Comparison of ENCODE assay signal across 1 cellular context in the genomic region with DNA sequence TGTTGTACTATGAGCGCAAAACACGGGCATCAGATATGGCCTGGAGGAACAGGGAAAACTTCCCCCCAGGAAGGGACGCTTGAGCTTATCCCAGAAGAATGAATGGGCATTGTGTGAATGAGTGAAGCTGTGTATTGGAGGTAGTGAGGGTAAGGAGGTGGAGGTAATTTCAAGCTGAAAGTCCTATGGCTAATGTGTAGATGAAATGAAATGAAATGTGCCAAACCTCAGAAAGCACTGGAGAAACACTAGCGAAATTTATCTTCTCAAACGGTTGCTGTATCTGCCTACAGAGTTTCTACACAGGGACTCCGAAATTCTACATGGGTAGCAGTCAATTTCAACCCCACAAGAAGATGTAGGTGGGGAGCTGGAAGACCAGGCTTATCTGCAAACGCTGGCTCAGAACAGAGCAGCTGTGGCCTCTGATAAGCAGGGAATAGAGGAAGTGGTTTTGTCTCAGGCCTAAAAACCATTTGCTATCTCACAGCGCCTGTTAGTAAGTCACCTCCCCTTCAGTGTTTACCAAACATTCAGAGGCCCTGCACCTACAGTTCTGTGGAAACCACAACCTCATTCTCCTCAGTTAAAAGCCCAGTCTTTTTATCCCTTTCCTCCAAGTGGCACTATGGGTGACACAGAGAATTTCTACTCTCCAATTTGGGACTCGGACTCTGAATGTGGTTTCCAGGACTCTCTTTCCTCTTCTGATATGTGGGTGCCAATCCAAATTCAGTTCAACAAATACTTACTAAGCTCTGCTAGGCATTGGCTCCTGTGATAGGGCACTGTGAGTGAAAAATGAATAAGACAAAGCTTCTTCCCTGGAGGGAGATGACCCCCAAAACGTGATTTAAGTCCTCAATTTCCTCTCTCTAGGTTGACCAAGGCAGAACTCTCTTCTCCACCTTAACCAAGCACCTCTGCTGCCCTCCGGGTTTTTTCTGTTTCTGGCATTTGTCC.
TF ChIP-seq lines count a peak whose summit lies in the region.

No MANE protein-coding gene starts in this region.

TF ChIP-seq in K562, 482 proteins besides CTCF, POLR2A, EP300 and RAD21 (continued from another document and continues in another):
- TF ChIP-seq U2AF2 (optimal IDR thresholded peaks at IDR 0.05; ENCODE audit: low read depth, low read length) (no peak), SP1 (CRISPR knock-in tag; IDR thresholded peaks at IDR 0.05) (peak; percentile 87; the same call in 1 of the 2 replicates), NR2C1 (IDR thresholded peaks at IDR 0.05) (no peak; the same call in 1 of the 2 replicates), NR2C1 (tag; IDR thresholded peaks at IDR 0.05) (peak; percentile 73), ZNF740 (CRISPR knock-in tag; IDR thresholded peaks at IDR 0.05) (no peak), ZNF740 (tag; IDR thresholded peaks at IDR 0.05) (0 out of 4 replicates have a peak, but pooled peaks of 1 of the 2 experiments have one; percentile 14), TEAD4 (IDR thresholded peaks at IDR 0.05; ENCODE audit: low read length) (peak; percentile 100), TEAD4 (CRISPR knock-in tag; IDR thresholded peaks at IDR 0.05; ENCODE audit: borderline replicate concordance) (no peak), L3MBTL2 (IDR thresholded peaks at IDR 0.05) (peak; percentile 57), GATAD2B (IDR thresholded peaks at IDR 0.05; ENCODE audit: borderline replicate concordance) (peak; percentile 97), TAL1 (IDR thresholded peaks at IDR 0.05) (peak; percentile 100), FOSL1 (tag; conservative IDR thresholded peaks at IDR 0.05) (peak; percentile 94), DACH1 (IDR thresholded peaks at IDR 0.05; ENCODE audit: partially characterized antibody) (peak; percentile 65), HDAC6 (IDR thresholded peaks at IDR 0.05; ENCODE audit: low read depth, low read length) (no peak), SAFB2 (IDR thresholded peaks at IDR 0.05; ENCODE audit: borderline replicate concordance, low read depth, low read length, severe bottlenecking) (no peak), MYC (IDR thresholded peaks at IDR 0.05; ENCODE audit: low read depth, low read length) (peak; percentile 69), MYC (CRISPR knock-in tag; IDR thresholded peaks at IDR 0.05; ENCODE audit: borderline replicate concordance, low read depth) (no peak), ZNF274 (IDR thresholded peaks at IDR 0.05; ENCODE audit: borderline replicate concordance, low read depth, low read length) (peak; percentile 84), ZNF143 (CRISPR knock-in tag; IDR thresholded peaks at IDR 0.05) (no peak), U2AF1 (optimal IDR thresholded peaks at IDR 0.05; ENCODE audit: low read depth, low read length) (peak; percentile 43), NELFE (IDR thresholded peaks at IDR 0.05; ENCODE audit: insufficient read depth, insufficient read length) (no peak), PHB2 (IDR thresholded peaks at IDR 0.05; ENCODE audit: low read depth) (peak; percentile 100), DPF2 (IDR thresholded peaks at IDR 0.05) (peak; percentile 100), RHOXF2B (CRISPR knock-in tag; conservative IDR thresholded peaks at IDR 0.05) (no peak), ZFPM2 (CRISPR knock-in tag; IDR thresholded peaks at IDR 0.05) (no peak), MIER1 (IDR thresholded peaks at IDR 0.05; ENCODE audit: low read depth) (peak; percentile 44; the same call in 1 of the 2 replicates), NR4A1 (CRISPR knock-in tag; IDR thresholded peaks at IDR 0.05) (peak; percentile 59; the same call in 1 of the 2 replicates), NR4A1 (tag; IDR thresholded peaks at IDR 0.05) (peak; percentile 92), ASH1L (IDR thresholded peaks at IDR 0.05; ENCODE audit: borderline replicate concordance, low read depth, partially characterized antibody) (no peak), CXXC5 (CRISPR knock-in tag; IDR thresholded peaks at IDR 0.05) (peak; percentile 95), SAFB (IDR thresholded peaks at IDR 0.05; ENCODE audit: borderline replicate concordance, low read depth, low read length) (no peak), NBN (IDR thresholded peaks at IDR 0.05; ENCODE audit: low read depth) (peak; percentile 99), ZNF184 (CRISPR knock-in tag; IDR thresholded peaks at IDR 0.05) (no peak), ATF7 (IDR thresholded peaks at IDR 0.05) (peak; percentile 92), CBFA2T3 (IDR thresholded peaks at IDR 0.05) (peak; percentile 100), ZNF23 (CRISPR knock-in tag; IDR thresholded peaks at IDR 0.05) (no peak), HOMEZ (CRISPR knock-in tag; IDR thresholded peaks at IDR 0.05) (no peak), SIRT6 (IDR thresholded peaks at IDR 0.05; ENCODE audit: low read depth, low read length) (no peak), CREB3 (tag; conservative IDR thresholded peaks at IDR 0.05; ENCODE audit: low read depth) (peak; percentile 79), SLC30A9 (CRISPR knock-in tag; IDR thresholded peaks at IDR 0.05) (no peak), BDP1 (IDR thresholded peaks at IDR 0.05; ENCODE audit: insufficient read depth, insufficient read length) (no peak), ZNF239 (CRISPR knock-in tag; IDR thresholded peaks at IDR 0.05) (peak; percentile 57), MAFG (tag; conservative IDR thresholded peaks at IDR 0.05) (peak; percentile 70), ZNF121 (CRISPR knock-in tag; conservative IDR thresholded peaks at IDR 0.05) (no peak), CAMTA2 (CRISPR knock-in tag; conservative IDR thresholded peaks at IDR 0.05) (no peak), ELK1 (CRISPR knock-in tag; IDR thresholded peaks at IDR 0.05) (no peak), MXI1 (IDR thresholded peaks at IDR 0.05; ENCODE audit: low read depth, low read length) (peak; percentile 87; the same call in 1 of the 2 replicates), ZNF212 (CRISPR knock-in tag; IDR thresholded peaks at IDR 0.05) (no peak), SRSF1 (IDR thresholded peaks at IDR 0.05; ENCODE audit: low read depth, low read length) (no peak), KHSRP (IDR thresholded peaks at IDR 0.05) (peak; percentile 98), FOXK2 (conservative IDR thresholded peaks at IDR 0.05 in 1 of 2, IDR thresholded peaks at IDR 0.05 in 1 of 2; ENCODE audit: low read depth in 2 of 2) (peak; percentile 96 to 98), BRCA1 (IDR thresholded peaks at IDR 0.05) (no peak), BRCA1 (CRISPR knock-in tag; IDR thresholded peaks at IDR 0.05) (no peak), ZBTB17 (CRISPR knock-in tag; IDR thresholded peaks at IDR 0.05) (peak; percentile 81), ZNF778 (CRISPR knock-in tag; IDR thresholded peaks at IDR 0.05) (no peak), ZNF384 (IDR thresholded peaks at IDR 0.05; ENCODE audit: low read depth, low read length) (no peak; the same call in 1 of the 2 replicates), KLF6 (CRISPR knock-in tag; IDR thresholded peaks at IDR 0.05; ENCODE audit: borderline replicate concordance) (peak; percentile 12; the same call in 1 of the 2 replicates), ZNF561 (CRISPR knock-in tag; conservative IDR thresholded peaks at IDR 0.05) (no peak), ZNF551 (CRISPR knock-in tag; IDR thresholded peaks at IDR 0.05) (no peak), CHD4 (IDR thresholded peaks at IDR 0.05; ENCODE audit: insufficient read depth, insufficient replicate concordance, low read depth, low read length, poor library complexity, severe bottlenecking) (no peak), TFAP4 (CRISPR knock-in tag; IDR thresholded peaks at IDR 0.05; ENCODE audit: borderline replicate concordance) (peak; percentile 85), PHTF2 (CRISPR knock-in tag; IDR thresholded peaks at IDR 0.05) (peak; percentile 65; the same call in 1 of the 2 replicates), MEIS2 (IDR thresholded peaks at IDR 0.05; ENCODE audit: partially characterized antibody) (peak; percentile 68), ZNF717 (CRISPR knock-in tag; IDR thresholded peaks at IDR 0.05) (no peak), STAT5B (CRISPR knock-in tag; IDR thresholded peaks at IDR 0.05) (no peak), HNRNPK (IDR thresholded peaks at IDR 0.05; ENCODE audit: low read depth, low read length, poor library complexity, severe bottlenecking) (no peak)
- TF ChIP-seq, protein P1, sequence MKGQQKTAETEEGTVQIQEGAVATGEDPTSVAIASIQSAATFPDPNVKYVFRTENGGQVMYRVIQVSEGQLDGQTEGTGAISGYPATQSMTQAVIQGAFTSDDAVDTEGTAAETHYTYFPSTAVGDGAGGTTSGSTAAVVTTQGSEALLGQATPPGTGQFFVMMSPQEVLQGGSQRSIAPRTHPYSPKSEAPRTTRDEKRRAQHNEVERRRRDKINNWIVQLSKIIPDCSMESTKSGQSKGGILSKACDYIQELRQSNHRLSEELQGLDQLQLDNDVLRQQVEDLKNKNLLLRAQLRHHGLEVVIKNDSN (CRISPR knock-in tag; IDR thresholded peaks at IDR 0.05) = no peak
- TF ChIP-seq, protein P2, sequence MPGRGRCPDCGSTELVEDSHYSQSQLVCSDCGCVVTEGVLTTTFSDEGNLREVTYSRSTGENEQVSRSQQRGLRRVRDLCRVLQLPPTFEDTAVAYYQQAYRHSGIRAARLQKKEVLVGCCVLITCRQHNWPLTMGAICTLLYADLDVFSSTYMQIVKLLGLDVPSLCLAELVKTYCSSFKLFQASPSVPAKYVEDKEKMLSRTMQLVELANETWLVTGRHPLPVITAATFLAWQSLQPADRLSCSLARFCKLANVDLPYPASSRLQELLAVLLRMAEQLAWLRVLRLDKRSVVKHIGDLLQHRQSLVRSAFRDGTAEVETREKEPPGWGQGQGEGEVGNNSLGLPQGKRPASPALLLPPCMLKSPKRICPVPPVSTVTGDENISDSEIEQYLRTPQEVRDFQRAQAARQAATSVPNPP (IDR thresholded peaks at IDR 0.05; ENCODE audit: borderline replicate concordance, insufficient read depth, insufficient read length) = no peak
- TF ChIP-seq, protein P3, sequence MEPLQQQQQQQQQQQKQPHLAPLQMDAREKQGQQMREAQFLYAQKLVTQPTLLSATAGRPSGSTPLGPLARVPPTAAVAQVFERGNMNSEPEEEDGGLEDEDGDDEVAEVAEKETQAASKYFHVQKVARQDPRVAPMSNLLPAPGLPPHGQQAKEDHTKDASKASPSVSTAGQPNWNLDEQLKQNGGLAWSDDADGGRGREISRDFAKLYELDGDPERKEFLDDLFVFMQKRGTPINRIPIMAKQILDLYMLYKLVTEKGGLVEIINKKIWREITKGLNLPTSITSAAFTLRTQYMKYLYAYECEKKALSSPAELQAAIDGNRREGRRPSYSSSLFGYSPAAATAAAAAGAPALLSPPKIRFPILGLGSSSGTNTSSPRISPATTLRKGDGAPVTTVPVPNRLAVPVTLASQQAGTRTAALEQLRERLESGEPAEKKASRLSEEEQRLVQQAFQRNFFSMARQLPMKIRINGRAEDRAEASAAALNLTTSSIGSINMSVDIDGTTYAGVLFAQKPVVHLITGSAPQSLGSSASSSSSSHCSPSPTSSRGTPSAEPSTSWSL (CRISPR knock-in tag; IDR thresholded peaks at IDR 0.05; ENCODE audit: borderline replicate concordance) = no peak
